In the genomic region with DNA sequence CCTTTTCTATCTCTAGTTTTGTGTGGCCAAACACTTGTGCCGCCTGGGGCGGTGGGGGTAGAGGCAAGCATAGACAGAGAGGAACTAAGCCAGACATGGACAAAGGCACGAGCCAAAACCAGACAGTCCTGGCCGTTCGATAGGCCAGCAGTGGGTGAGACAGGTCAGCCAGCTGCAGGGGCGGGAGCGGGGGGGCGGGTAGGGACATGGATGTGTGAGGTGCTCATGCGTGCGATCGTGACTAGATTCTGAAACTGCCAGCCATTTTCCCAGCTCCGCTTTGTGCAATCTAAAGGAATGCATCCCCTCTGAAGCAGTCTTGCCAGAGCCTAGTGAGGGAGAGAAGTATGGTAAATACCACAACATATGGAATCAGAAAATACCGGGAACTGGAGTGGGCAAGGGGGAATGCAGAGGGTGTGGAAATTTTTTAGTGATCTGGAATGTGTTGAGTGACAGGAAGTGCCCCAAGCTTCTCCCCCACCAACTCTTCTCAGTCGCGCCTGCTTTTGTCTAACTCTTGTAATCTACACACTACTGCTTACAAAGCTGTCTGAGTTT, we compare ENCODE assay signal across 1 cellular context.
TF ChIP-seq lines count a peak whose summit lies in the region.

No MANE protein-coding gene starts in this region.

TF ChIP-seq in GM12878, 131 proteins besides CTCF, POLR2A, EP300 and RAD21 (continued from another document and continues in another):
- TF ChIP-seq, protein P1, sequence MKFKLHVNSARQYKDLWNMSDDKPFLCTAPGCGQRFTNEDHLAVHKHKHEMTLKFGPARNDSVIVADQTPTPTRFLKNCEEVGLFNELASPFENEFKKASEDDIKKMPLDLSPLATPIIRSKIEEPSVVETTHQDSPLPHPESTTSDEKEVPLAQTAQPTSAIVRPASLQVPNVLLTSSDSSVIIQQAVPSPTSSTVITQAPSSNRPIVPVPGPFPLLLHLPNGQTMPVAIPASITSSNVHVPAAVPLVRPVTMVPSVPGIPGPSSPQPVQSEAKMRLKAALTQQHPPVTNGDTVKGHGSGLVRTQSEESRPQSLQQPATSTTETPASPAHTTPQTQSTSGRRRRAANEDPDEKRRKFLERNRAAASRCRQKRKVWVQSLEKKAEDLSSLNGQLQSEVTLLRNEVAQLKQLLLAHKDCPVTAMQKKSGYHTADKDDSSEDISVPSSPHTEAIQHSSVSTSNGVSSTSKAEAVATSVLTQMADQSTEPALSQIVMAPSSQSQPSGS (IDR thresholded peaks at IDR 0.05; ENCODE audit: low read length), result no peak; the same call in 1 of the 2 replicates
- TF ChIP-seq ZNF274 (IDR thresholded peaks at IDR 0.05; ENCODE audit: insufficient read depth, insufficient read length) (no peak), MXI1 (IDR thresholded peaks at IDR 0.05; ENCODE audit: low read depth, low read length) (no peak; the same call in 1 of the 2 replicates), YY1 (IDR thresholded peaks at IDR 0.05; ENCODE audit: low read depth, low read length) (peak; percentile 93), NBN (IDR thresholded peaks at IDR 0.05) (peak; percentile 72; the same call in 1 of the 2 replicates), SRF (IDR thresholded peaks at IDR 0.05; ENCODE audit: low read depth in 2 of 2, low read length in 2 of 2) (no peak), HDAC2 (IDR thresholded peaks at IDR 0.05) (no peak), RUNX3 (IDR thresholded peaks at IDR 0.05; ENCODE audit: low read length) (no peak; the same call in none of the 2 replicates), HDGF (IDR thresholded peaks at IDR 0.05) (0 out of 2 replicates have a peak, but pooled peaks have one; percentile 43), TCF3 (IDR thresholded peaks at IDR 0.05; ENCODE audit: borderline replicate concordance, insufficient read depth, low read depth, low read length) (peak; percentile 85; the same call in 1 of the 2 replicates), MTA2 (IDR thresholded peaks at IDR 0.05; ENCODE audit: low read depth) (peak; percentile 66; the same call in 1 of the 2 replicates), BRCA1 (IDR thresholded peaks at IDR 0.05; ENCODE audit: low read depth, low read length) (no peak), SIX5 (IDR thresholded peaks at IDR 0.05; ENCODE audit: low read depth, low read length, severe bottlenecking) (no peak), PAX5 (IDR thresholded peaks at IDR 0.05; ENCODE audit: borderline replicate concordance, low read depth, low read length) (peak; percentile 82), WRNIP1 (IDR thresholded peaks at IDR 0.05; ENCODE audit: borderline replicate concordance, low read depth, low read length) (no peak; the same call in 1 of the 2 replicates), EZH2 (IDR thresholded peaks at IDR 0.05; ENCODE audit: borderline replicate concordance, control insufficient read depth, low read depth, low read length) (no peak), STAT1 (conservative IDR thresholded peaks at IDR 0.05) (no peak), POLR2AphosphoS5 (IDR thresholded peaks at IDR 0.05; ENCODE audit: low read length) (peak; percentile 94), SREBF2 (IDR thresholded peaks at IDR 0.05; ENCODE audit: low read length) (no peak), FOS (IDR thresholded peaks at IDR 0.05; ENCODE audit: borderline replicate concordance, extremely low read depth, insufficient read length) (no peak), ASH2L (IDR thresholded peaks at IDR 0.05; ENCODE audit: borderline replicate concordance, low read depth) (no peak), ZNF622 (IDR thresholded peaks at IDR 0.05) (no peak), LARP7 (IDR thresholded peaks at IDR 0.05) (peak; percentile 44; the same call in 1 of the 2 replicates), BMI1 (IDR thresholded peaks at IDR 0.05; ENCODE audit: borderline replicate concordance) (0 out of 2 replicates have a peak, but pooled peaks have one; percentile 32), NFYA (IDR thresholded peaks at IDR 0.05; ENCODE audit: borderline replicate concordance, low read depth, low read length) (no peak), ATF7 (IDR thresholded peaks at IDR 0.05; ENCODE audit: low read depth) (peak; percentile 58), RBBP5 (conservative IDR thresholded peaks at IDR 0.05) (no peak), KLF5 (IDR thresholded peaks at IDR 0.05; ENCODE audit: partially characterized antibody) (peak; percentile 13), MEF2B (IDR thresholded peaks at IDR 0.05; ENCODE audit: partially characterized antibody, poor library complexity, severe bottlenecking) (peak; percentile 17), GABPA (IDR thresholded peaks at IDR 0.05; ENCODE audit: low read depth) (no peak), NR2C2 (IDR thresholded peaks at IDR 0.05; ENCODE audit: borderline replicate concordance, control insufficient read depth, insufficient read length, low read depth) (no peak), CREB1 (IDR thresholded peaks at IDR 0.05; ENCODE audit: low read depth) (0 out of 2 replicates have a peak, but pooled peaks have one; percentile 6), GATAD2B (conservative IDR thresholded peaks at IDR 0.05; ENCODE audit: low read depth) (peak; percentile 69; the same call in 1 of the 2 replicates), ZNF384 (IDR thresholded peaks at IDR 0.05; ENCODE audit: borderline replicate concordance, low read depth, low read length) (no peak), KAT2A (conservative IDR thresholded peaks at IDR 0.05; ENCODE audit: control insufficient read depth, low read depth, low read length) (no peak), BHLHE40 (IDR thresholded peaks at IDR 0.05; ENCODE audit: borderline replicate concordance in 1 of 2, low read depth in 2 of 2, low read length in 1 of 2) (peak; percentile 90 to 91), NFIC (IDR thresholded peaks at IDR 0.05; ENCODE audit: low read depth, low read length) (no peak; the same call in 1 of the 2 replicates), PML (IDR thresholded peaks at IDR 0.05; ENCODE audit: low read length) (no peak; the same call in 1 of the 2 replicates)
- TF ChIP-seq, protein P2, sequence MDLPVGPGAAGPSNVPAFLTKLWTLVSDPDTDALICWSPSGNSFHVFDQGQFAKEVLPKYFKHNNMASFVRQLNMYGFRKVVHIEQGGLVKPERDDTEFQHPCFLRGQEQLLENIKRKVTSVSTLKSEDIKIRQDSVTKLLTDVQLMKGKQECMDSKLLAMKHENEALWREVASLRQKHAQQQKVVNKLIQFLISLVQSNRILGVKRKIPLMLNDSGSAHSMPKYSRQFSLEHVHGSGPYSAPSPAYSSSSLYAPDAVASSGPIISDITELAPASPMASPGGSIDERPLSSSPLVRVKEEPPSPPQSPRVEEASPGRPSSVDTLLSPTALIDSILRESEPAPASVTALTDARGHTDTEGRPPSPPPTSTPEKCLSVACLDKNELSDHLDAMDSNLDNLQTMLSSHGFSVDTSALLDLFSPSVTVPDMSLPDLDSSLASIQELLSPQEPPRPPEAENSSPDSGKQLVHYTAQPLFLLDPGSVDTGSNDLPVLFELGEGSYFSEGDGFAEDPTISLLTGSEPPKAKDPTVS (IDR thresholded peaks at IDR 0.05; ENCODE audit: low read depth, low read length), result no peak
- TF ChIP-seq, protein P3, sequence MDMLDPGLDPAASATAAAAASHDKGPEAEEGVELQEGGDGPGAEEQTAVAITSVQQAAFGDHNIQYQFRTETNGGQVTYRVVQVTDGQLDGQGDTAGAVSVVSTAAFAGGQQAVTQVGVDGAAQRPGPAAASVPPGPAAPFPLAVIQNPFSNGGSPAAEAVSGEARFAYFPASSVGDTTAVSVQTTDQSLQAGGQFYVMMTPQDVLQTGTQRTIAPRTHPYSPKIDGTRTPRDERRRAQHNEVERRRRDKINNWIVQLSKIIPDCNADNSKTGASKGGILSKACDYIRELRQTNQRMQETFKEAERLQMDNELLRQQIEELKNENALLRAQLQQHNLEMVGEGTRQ (IDR thresholded peaks at IDR 0.05; ENCODE audit: borderline replicate concordance, low read depth, low read length), result no peak
- TF ChIP-seq, protein P4, sequence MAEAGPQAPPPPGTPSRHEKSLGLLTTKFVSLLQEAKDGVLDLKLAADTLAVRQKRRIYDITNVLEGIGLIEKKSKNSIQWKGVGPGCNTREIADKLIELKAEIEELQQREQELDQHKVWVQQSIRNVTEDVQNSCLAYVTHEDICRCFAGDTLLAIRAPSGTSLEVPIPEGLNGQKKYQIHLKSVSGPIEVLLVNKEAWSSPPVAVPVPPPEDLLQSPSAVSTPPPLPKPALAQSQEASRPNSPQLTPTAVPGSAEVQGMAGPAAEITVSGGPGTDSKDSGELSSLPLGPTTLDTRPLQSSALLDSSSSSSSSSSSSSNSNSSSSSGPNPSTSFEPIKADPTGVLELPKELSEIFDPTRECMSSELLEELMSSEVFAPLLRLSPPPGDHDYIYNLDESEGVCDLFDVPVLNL (IDR thresholded peaks at IDR 0.05; ENCODE audit: low read depth, low read length), result no peak
- TF ChIP-seq, protein P5, sequence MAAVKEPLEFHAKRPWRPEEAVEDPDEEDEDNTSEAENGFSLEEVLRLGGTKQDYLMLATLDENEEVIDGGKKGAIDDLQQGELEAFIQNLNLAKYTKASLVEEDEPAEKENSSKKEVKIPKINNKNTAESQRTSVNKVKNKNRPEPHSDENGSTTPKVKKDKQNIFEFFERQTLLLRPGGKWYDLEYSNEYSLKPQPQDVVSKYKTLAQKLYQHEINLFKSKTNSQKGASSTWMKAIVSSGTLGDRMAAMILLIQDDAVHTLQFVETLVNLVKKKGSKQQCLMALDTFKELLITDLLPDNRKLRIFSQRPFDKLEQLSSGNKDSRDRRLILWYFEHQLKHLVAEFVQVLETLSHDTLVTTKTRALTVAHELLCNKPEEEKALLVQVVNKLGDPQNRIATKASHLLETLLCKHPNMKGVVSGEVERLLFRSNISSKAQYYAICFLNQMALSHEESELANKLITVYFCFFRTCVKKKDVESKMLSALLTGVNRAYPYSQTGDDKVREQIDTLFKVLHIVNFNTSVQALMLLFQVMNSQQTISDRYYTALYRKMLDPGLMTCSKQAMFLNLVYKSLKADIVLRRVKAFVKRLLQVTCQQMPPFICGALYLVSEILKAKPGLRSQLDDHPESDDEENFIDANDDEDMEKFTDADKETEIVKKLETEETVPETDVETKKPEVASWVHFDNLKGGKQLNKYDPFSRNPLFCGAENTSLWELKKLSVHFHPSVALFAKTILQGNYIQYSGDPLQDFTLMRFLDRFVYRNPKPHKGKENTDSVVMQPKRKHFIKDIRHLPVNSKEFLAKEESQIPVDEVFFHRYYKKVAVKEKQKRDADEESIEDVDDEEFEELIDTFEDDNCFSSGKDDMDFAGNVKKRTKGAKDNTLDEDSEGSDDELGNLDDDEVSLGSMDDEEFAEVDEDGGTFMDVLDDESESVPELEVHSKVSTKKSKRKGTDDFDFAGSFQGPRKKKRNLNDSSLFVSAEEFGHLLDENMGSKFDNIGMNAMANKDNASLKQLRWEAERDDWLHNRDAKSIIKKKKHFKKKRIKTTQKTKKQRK (IDR thresholded peaks at IDR 0.05; ENCODE audit: low read depth, low read length), result no peak
- TF ChIP-seq, protein P6, sequence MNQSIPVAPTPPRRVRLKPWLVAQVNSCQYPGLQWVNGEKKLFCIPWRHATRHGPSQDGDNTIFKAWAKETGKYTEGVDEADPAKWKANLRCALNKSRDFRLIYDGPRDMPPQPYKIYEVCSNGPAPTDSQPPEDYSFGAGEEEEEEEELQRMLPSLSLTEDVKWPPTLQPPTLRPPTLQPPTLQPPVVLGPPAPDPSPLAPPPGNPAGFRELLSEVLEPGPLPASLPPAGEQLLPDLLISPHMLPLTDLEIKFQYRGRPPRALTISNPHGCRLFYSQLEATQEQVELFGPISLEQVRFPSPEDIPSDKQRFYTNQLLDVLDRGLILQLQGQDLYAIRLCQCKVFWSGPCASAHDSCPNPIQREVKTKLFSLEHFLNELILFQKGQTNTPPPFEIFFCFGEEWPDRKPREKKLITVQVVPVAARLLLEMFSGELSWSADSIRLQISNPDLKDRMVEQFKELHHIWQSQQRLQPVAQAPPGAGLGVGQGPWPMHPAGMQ (IDR thresholded peaks at IDR 0.05; ENCODE audit: borderline replicate concordance), result no peak
- TF ChIP-seq, protein P7, sequence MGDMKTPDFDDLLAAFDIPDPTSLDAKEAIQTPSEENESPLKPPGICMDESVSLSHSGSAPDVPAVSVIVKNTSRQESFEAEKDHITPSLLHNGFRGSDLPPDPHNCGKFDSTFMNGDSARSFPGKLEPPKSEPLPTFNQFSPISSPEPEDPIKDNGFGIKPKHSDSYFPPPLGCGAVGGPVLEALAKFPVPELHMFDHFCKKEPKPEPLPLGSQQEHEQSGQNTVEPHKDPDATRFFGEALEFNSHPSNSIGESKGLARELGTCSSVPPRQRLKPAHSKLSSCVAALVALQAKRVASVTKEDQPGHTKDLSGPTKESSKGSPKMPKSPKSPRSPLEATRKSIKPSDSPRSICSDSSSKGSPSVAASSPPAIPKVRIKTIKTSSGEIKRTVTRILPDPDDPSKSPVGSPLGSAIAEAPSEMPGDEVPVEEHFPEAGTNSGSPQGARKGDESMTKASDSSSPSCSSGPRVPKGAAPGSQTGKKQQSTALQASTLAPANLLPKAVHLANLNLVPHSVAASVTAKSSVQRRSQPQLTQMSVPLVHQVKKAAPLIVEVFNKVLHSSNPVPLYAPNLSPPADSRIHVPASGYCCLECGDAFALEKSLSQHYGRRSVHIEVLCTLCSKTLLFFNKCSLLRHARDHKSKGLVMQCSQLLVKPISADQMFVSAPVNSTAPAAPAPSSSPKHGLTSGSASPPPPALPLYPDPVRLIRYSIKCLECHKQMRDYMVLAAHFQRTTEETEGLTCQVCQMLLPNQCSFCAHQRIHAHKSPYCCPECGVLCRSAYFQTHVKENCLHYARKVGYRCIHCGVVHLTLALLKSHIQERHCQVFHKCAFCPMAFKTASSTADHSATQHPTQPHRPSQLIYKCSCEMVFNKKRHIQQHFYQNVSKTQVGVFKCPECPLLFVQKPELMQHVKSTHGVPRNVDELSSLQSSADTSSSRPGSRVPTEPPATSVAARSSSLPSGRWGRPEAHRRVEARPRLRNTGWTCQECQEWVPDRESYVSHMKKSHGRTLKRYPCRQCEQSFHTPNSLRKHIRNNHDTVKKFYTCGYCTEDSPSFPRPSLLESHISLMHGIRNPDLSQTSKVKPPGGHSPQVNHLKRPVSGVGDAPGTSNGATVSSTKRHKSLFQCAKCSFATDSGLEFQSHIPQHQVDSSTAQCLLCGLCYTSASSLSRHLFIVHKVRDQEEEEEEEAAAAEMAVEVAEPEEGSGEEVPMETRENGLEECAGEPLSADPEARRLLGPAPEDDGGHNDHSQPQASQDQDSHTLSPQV (IDR thresholded peaks at IDR 0.05), result no peak
- TF ChIP-seq, protein P8, sequence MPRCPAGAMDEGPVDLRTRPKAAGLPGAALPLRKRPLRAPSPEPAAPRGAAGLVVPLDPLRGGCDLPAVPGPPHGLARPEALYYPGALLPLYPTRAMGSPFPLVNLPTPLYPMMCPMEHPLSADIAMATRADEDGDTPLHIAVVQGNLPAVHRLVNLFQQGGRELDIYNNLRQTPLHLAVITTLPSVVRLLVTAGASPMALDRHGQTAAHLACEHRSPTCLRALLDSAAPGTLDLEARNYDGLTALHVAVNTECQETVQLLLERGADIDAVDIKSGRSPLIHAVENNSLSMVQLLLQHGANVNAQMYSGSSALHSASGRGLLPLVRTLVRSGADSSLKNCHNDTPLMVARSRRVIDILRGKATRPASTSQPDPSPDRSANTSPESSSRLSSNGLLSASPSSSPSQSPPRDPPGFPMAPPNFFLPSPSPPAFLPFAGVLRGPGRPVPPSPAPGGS (IDR thresholded peaks at IDR 0.05; ENCODE audit: borderline replicate concordance, insufficient read depth, low read depth, low read length, poor library complexity, severe bottlenecking), result no peak
- TF ChIP-seq, protein P9, sequence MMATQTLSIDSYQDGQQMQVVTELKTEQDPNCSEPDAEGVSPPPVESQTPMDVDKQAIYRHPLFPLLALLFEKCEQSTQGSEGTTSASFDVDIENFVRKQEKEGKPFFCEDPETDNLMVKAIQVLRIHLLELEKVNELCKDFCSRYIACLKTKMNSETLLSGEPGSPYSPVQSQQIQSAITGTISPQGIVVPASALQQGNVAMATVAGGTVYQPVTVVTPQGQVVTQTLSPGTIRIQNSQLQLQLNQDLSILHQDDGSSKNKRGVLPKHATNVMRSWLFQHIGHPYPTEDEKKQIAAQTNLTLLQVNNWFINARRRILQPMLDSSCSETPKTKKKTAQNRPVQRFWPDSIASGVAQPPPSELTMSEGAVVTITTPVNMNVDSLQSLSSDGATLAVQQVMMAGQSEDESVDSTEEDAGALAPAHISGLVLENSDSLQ (IDR thresholded peaks at IDR 0.05), result peak; percentile 95
